8 cellular contexts compared by ENCODE assay signal in genomic region chr7:101251871-101252659, GRCh38. TPM values are rescaled to one million over a fixed set of nuclear protein-coding genes. Genes with fewer than 3 reads are reported as not detected.
DNase-seq lines count a peak whose midpoint lies in the region; ATAC-seq and TF ChIP-seq lines count a peak whose summit lies in the region.

No MANE protein-coding gene starts in this region.

- H3K27me3 Mint-ChIP-seq in naive thymus-derived CD8-positive, alpha-beta T cell = peaks cover 0 to 4% (median 0%) of the 10 kb centered on the region in 5 donors
- H3K27me3 Mint-ChIP-seq in stimulated activated naive B cell treated with anti-CD40 and anti-IgM and Interleukin-4, amounts not matched to agents 10 μg/mL and 1 μg/mL and 100 μg/mL, for 72 hours = peaks cover 5 to 7% of the 10 kb centered on the region in 2 donors

- DNase-seq in ELR (ENCODE audit: low read depth) (peak; percentile 98), H7 (peak; percentile 99), RWPE2 (ENCODE audit: low spot score) (peak; percentile 98), fibroblast of peridontal ligament (ENCODE audit: extremely low read depth) (peak; percentile 97)
- peak; percentile 99 for DNase-seq in activated effector memory CD4-positive, alpha-beta T cell treated with Interleukin-2 at 50 U/mL for 16 hours
- peak; percentile 96 to 99 (median 98) for DNase-seq in naive thymus-derived CD8-positive, alpha-beta T cell
- DNase-seq in stimulated activated naive B cell treated with anti-CD40 and anti-IgM and Interleukin-4, amounts not matched to agents 10 μg/mL and 1 μg/mL and 100 μg/mL, for 72 hours = peak; percentile 99

- H3K36me3 Mint-ChIP-seq in naive thymus-derived CD8-positive, alpha-beta T cell = peaks cover 0 to 23% (median 0%) of the 10 kb centered on the region in 3 donors
- peaks cover 13 to 19% of the 10 kb centered on the region in 2 donors for H3K36me3 Mint-ChIP-seq in stimulated activated naive B cell treated with anti-CD40 and anti-IgM and Interleukin-4, amounts not matched to agents 10 μg/mL and 1 μg/mL and 100 μg/mL, for 72 hours

- H3K4me3 ChIP-seq in H7 (ENCODE audit: insufficient read depth, low read depth, low read length) = peak overlapping the region; percentile 86
- H3K4me3 ChIP-seq in Loucy (ENCODE audit: low read length, poor library complexity, severe bottlenecking) = peak overlapping the region; percentile 83
- peak overlapping the region; percentile 57 for H3K4me3 ChIP-seq in RWPE2 (ENCODE audit: severe bottlenecking)

- H3K4me2 ChIP-seq in Loucy (ENCODE audit: low read depth, low read length, poor library complexity, severe bottlenecking) = peak overlapping the region; percentile 99

- peaks cover 14 to 41% (median 33%) of the 10 kb centered on the region in 4 donors for H3K4me1 Mint-ChIP-seq in naive thymus-derived CD8-positive, alpha-beta T cell
- H3K4me1 Mint-ChIP-seq in stimulated activated naive B cell treated with anti-CD40 and anti-IgM and Interleukin-4, amounts not matched to agents 10 μg/mL and 1 μg/mL and 100 μg/mL, for 72 hours = peaks cover 19 to 35% of the 10 kb centered on the region in 2 donors

- H3K9ac ChIP-seq in Loucy (ENCODE audit: low read depth, low read length, poor library complexity, severe bottlenecking) = peak overlapping the region; percentile 83

- peak; percentile 100 for ATAC-seq in RWPE2 (ENCODE audit: low read depth)
- ATAC-seq in naive thymus-derived CD8-positive, alpha-beta T cell = peak; percentile 98
- peak; percentile 99 for ATAC-seq in stimulated activated naive B cell treated with anti-CD40 and anti-IgM and Interleukin-4, amounts not matched to agents 10 μg/mL and 1 μg/mL and 100 μg/mL, for 72 hours (replicated peaks)

- H3K79me2 ChIP-seq in Loucy (ENCODE audit: insufficient read depth, low read length) = peaks cover 44% of the 10 kb centered on the region

- H3K36me3 ChIP-seq in H7 (replicated peaks; ENCODE audit: control insufficient read depth, insufficient read depth, low read length) (no peaks in the 10 kb centered on the region; the same call in 1 of the 2 replicates), Loucy (ENCODE audit: insufficient read depth, low read length) (no peaks in the 10 kb centered on the region), RWPE2 (ENCODE audit: low read depth) (peaks cover 14% of the 10 kb centered on the region)

- H3K27ac ChIP-seq in RWPE2 (ENCODE audit: poor library complexity, severe bottlenecking) = peak overlapping the region; percentile 12

- peak overlapping the region; percentile 97 to 100 (median 99) for H3K4me3 Mint-ChIP-seq in naive thymus-derived CD8-positive, alpha-beta T cell
- peak overlapping the region; percentile 88 to 96 for H3K4me3 Mint-ChIP-seq in stimulated activated naive B cell treated with anti-CD40 and anti-IgM and Interleukin-4, amounts not matched to agents 10 μg/mL and 1 μg/mL and 100 μg/mL, for 72 hours

- no peaks in the 10 kb centered on the region for H3K27me3 ChIP-seq in H7 (ENCODE audit: control insufficient read depth, insufficient read depth, low read length)
- no peaks in the 10 kb centered on the region for H3K27me3 ChIP-seq in Loucy (ENCODE audit: insufficient read depth, low read length, poor library complexity, severe bottlenecking)
- H3K27me3 ChIP-seq in RWPE2 (ENCODE audit: insufficient read depth, poor library complexity, severe bottlenecking) = no peaks in the 10 kb centered on the region

- no peaks in the 10 kb centered on the region for H3F3A ChIP-seq in Loucy (ENCODE audit: low read depth)

- H3K4me1 ChIP-seq in Loucy (ENCODE audit: insufficient read depth, low read length, poor library complexity, severe bottlenecking) = peaks cover 14% of the 10 kb centered on the region
- H3K4me1 ChIP-seq in RWPE2 (ENCODE audit: insufficient read depth, poor library complexity, severe bottlenecking) = no peaks in the 10 kb centered on the region

- POLR2A ChIA-PET in naive thymus-derived CD8-positive, alpha-beta T cell (lab: Charles Lee) = interaction anchor here (0.6 to 4.1 kb wide), 13 partner anchors 9 to 1693 kb away, joined by 3 to 24 read pairs (median 4); partner anchors contain the start of genes LAMTOR4, PLOD3 and ZNHIT1

- H3K9me3 ChIP-seq in Loucy (ENCODE audit: insufficient read depth, low read depth, low read length) = no peaks in the 10 kb centered on the region
- H3K9me3 ChIP-seq in RWPE2 (ENCODE audit: severe bottlenecking) = no peaks in the 10 kb centered on the region

- H2AFZ ChIP-seq in Loucy (ENCODE audit: low read length) = peak overlapping the region; percentile 97

- peak overlapping the region; percentile 97 to 99 (median 98) for H3K27ac Mint-ChIP-seq in naive thymus-derived CD8-positive, alpha-beta T cell
- peak overlapping the region; percentile 95 for H3K27ac Mint-ChIP-seq in stimulated activated naive B cell treated with anti-CD40 and anti-IgM and Interleukin-4, amounts not matched to agents 10 μg/mL and 1 μg/mL and 100 μg/mL, for 72 hours

- H4K20me1 ChIP-seq in Loucy (ENCODE audit: insufficient read depth, low read length, poor library complexity, severe bottlenecking) = peaks cover 22% of the 10 kb centered on the region

- no peaks in the 10 kb centered on the region for H3K9me2 ChIP-seq in Loucy (replicated peaks; ENCODE audit: low read depth, low read length)

- no peak for TF ChIP-seq CTCF in Loucy (conservative IDR thresholded peaks at IDR 0.05; ENCODE audit: low read length)
- TF ChIP-seq CTCF in RWPE2 (IDR thresholded peaks at IDR 0.05; ENCODE audit: poor library complexity, severe bottlenecking) = no peak

- H3K9me3 Mint-ChIP-seq in naive thymus-derived CD8-positive, alpha-beta T cell = no peaks in the 10 kb centered on the region
- no peaks in the 10 kb centered on the region for H3K9me3 Mint-ChIP-seq in stimulated activated naive B cell treated with anti-CD40 and anti-IgM and Interleukin-4, amounts not matched to agents 10 μg/mL and 1 μg/mL and 100 μg/mL, for 72 hours

RNA-seq across cellular contexts. Expression of gene FIS1, which starts 7.2 kb away (rescaled TPM):
- 141 and 151 TPM in 2 replicates for total RNA-seq in H7 (2014; rRNA removed; shearing (Covaris generic))
- total RNA-seq in naive thymus-derived CD8-positive, alpha-beta T cell = 100 to 1,000 TPM; 118 to 124 TPM
- polyA plus RNA-seq in naive thymus-derived CD8-positive, alpha-beta T cell = 100 to 1,000 TPM; 225 to 235 (median 228) TPM

RNA-seq across cellular contexts. Expression of gene CLDN15, which starts 14.5 kb away (rescaled TPM):
- total RNA-seq in H7 (2014; rRNA removed; shearing (Covaris generic)) = 4.2 and 6.1 TPM in 2 replicates
- 10 to 100 TPM; 52.3 to 52.7 TPM for total RNA-seq in naive thymus-derived CD8-positive, alpha-beta T cell
- polyA plus RNA-seq in naive thymus-derived CD8-positive, alpha-beta T cell = 1 to 10 TPM in 1 of 3 donors, under 1 TPM in 2; 0.21 to 3.2 (median 0.26) TPM

RNA-seq across cellular contexts. Expression of gene ZNHIT1, which starts 34.1 kb away (rescaled TPM):
- 58.9 and 83.3 TPM in 2 replicates for total RNA-seq in H7 (2014; rRNA removed; shearing (Covaris generic))
- 10 to 100 TPM; 31.2 to 33.9 TPM for total RNA-seq in naive thymus-derived CD8-positive, alpha-beta T cell
- polyA plus RNA-seq in naive thymus-derived CD8-positive, alpha-beta T cell = 10 to 100 TPM; 50.9 to 66.4 (median 57.4) TPM

RNA-seq across cellular contexts. Expression of gene PLOD3, which starts 34.7 kb away (rescaled TPM):
- 41.9 and 48.3 TPM in 2 replicates for total RNA-seq in H7 (2014; rRNA removed; shearing (Covaris generic))
- total RNA-seq in naive thymus-derived CD8-positive, alpha-beta T cell = 10 to 100 TPM; 34.0 to 34.1 TPM
- polyA plus RNA-seq in naive thymus-derived CD8-positive, alpha-beta T cell = 10 to 100 TPM in 2 of 3 donors, 1 to 10 TPM in 1; 8.4 to 12.4 (median 11.1) TPM

RNA-seq across cellular contexts. Expression of gene MOGAT3, which starts 51.2 kb away (rescaled TPM):
- 0.52 and 1.00 TPM in 2 replicates for total RNA-seq in H7 (2014; rRNA removed; shearing (Covaris generic))
- total RNA-seq in naive thymus-derived CD8-positive, alpha-beta T cell = not detected
- not detected for polyA plus RNA-seq in naive thymus-derived CD8-positive, alpha-beta T cell

Comparison
In these comparisons a context has a peak if more than half of its experiments do, and no peak if none do; other contexts are left out.
1. Peak in every context shown above with its lines: DNase-seq, ATAC-seq, H3K4me3 ChIP-seq and H3K27ac ChIP-seq.